Comparison of ENCODE assay signal across 20 cellular contexts in the genomic region with DNA sequence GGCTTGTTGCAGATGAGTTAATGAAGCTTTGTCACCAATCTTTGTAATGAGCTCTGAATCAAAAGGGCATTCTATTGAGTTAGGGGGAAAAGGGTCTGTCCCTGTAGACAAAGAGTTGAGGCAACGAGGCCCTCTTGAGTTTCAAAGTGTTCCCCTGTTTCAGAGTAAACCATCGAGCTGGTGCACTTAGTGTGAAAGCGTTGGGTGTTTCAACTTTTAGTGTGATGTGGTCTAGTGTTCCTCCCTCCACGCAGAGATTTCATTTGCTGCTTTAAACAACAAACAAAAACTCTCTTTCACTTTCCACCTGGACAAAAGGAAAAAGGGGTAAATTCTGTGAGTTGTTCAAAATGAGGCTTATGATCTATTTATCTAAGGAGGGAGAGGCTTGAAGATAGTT. TPM values are rescaled to one million over a fixed set of nuclear protein-coding genes. Genes with fewer than 3 reads are reported as not detected.
DNase-seq lines count a peak whose midpoint lies in the region; ATAC-seq, FAIRE-seq and TF ChIP-seq lines count a peak whose summit lies in the region.
"Had no signal": no experiment of that assay in that cellular context is flagged by ENCODE, and none has a peak within 500 bp of the region (broad histone marks: within the 10 kb centered on the region; RNA-seq: fewer than 3 reads in every experiment).

No MANE protein-coding gene starts in this region.

- CTCF ChIA-PET in GM12878 (lab: Yijun Ruan, JAX), result interaction anchor here (0.6 kb wide), 2 partner anchors 177 to 255 kb away, joined by 3 to 4 read pairs; no protein-coding TSS in a partner anchor

- no peaks in the 10 kb centered on the region for H3K36me3 ChIP-seq in GM12878 (ENCODE audit: control insufficient read depth in 2 of 2, insufficient read depth in 2 of 2, low read length in 1 of 2)
- H3K36me3 ChIP-seq: BE2C had no signal

- TF ChIP-seq RAD21 in GM12878 (IDR thresholded peaks at IDR 0.05; ENCODE audit: insufficient read depth, low read depth, low read length), result no peak

- peaks cover 14% of the 10 kb centered on the region for H3K4me1 Mint-ChIP-seq in activated naive CD8-positive, alpha-beta T cell treated with anti-CD3 and anti-CD28 coated beads, Interleukin-2, amount 10 ng/mL, durations not matched to agents 7 days and 5 days
- peaks cover 10% of the 10 kb centered on the region for H3K4me1 Mint-ChIP-seq in activated naive CD8-positive, alpha-beta T cell treated with anti-CD3 and anti-CD28 coated beads for 36 hours
- H3K4me1 Mint-ChIP-seq in T-helper 2 cell treated with Interferon-gamma antibody and Interleukin-4, amounts not matched to agents 5 μg/mL and 100 μg/mL, for 36 hours (ENCODE audit: low read depth), result peaks cover 9% of the 10 kb centered on the region
- H3K4me1 Mint-ChIP-seq: CD4-positive, CD25-positive, alpha-beta regulatory T cell; H9; IgD-negative memory B cell had no signal

- no TSS peak for BruUV-seq in GM12878 (replicated peaks; lab: Mats Ljungman, UMichigan)

- POLR2A ChIA-PET in activated naive CD8-positive, alpha-beta T cell treated with anti-CD3 and anti-CD28 coated beads, Interleukin-2, amount 10 ng/mL, durations not matched to agents 7 days and 5 days (lab: Charles Lee), result no interaction called here
- POLR2A ChIA-PET in GM12878 (lab: Charles Lee), result no interaction called here

- RAD21 ChIA-PET in GM12878 (lab: Charles Lee; ENCODE audit: unreplicated experiment), result interaction anchor here (0.9 to 1.5 kb wide), 3 partner anchors 11 to 233 kb away, joined by 3 read pairs; no protein-coding TSS in a partner anchor

- no peaks in the 10 kb centered on the region for H3K79me2 ChIP-seq in GM12878 (ENCODE audit: control insufficient read depth, insufficient read depth, low read length)

- intact Hi-C loops in GM12878 (cut with micrococcal nuclease; ENCODE audit: unreplicated experiment), result no loop called here

- no peak overlapping the region for H3K4me2 ChIP-seq in GM12878 (ENCODE audit: control insufficient read depth, insufficient read depth)

- H3K9me3 ChIP-seq in GM12878 (replicated peaks; ENCODE audit: control insufficient read depth, insufficient read depth, low read length), result no peaks in the 10 kb centered on the region
- H3K9me3 ChIP-seq: BE2C had no signal

- in situ Hi-C loops in GM12878 (cut with MboI), result no loop called here

- no peaks in the 10 kb centered on the region for H3K4me1 ChIP-seq in GM12878 (ENCODE audit: control insufficient read depth, insufficient read depth, low read length)
- H3K4me1 ChIP-seq: BE2C had no signal

- TF ChIP-seq EP300 in GM12878 (IDR thresholded peaks at IDR 0.05; ENCODE audit: borderline replicate concordance in 1 of 2, control insufficient read depth in 1 of 2, low read depth in 2 of 2, low read length in 2 of 2), result no peak

- no peak overlapping the region for H3K27ac ChIP-seq in GM12878 (ENCODE audit: control insufficient read depth, insufficient read depth)

- DNase-seq in activated naive CD8-positive, alpha-beta T cell treated with anti-CD3 and anti-CD28 coated beads, Interleukin-2, amount 10 ng/mL, durations not matched to agents 7 days and 5 days, result no peak
- no peak for DNase-seq in activated naive CD8-positive, alpha-beta T cell treated with anti-CD3 and anti-CD28 coated beads for 36 hours
- no peak for DNase-seq in T-helper 2 cell treated with Interferon-gamma antibody and Interleukin-4, amounts not matched to agents 5 μg/mL and 100 μg/mL, for 36 hours (ENCODE audit: low spot score)
- no peak for DNase-seq in GM12878 (ENCODE audit: low read depth, low spot score)
- no peak for DNase-seq in stimulated activated CD4-positive, alpha-beta T cell treated with anti-CD3 and anti-CD28 coated beads, Interleukin-15, amount 100 ng/mL, for 24 hours
- DNase-seq: ACHN; BE2C; C1 segment of cervical spinal cord; CD4-positive, CD25-positive, alpha-beta regulatory T cell; CD8-positive, alpha-beta memory T cell; COR-L47; GF-D8; H9 had no signal

- peaks cover 12% of the 10 kb centered on the region for H3K9me3 Mint-ChIP-seq in activated naive CD8-positive, alpha-beta T cell treated with anti-CD3 and anti-CD28 coated beads, Interleukin-2, amount 10 ng/mL, durations not matched to agents 7 days and 5 days
- H3K9me3 Mint-ChIP-seq in activated naive CD8-positive, alpha-beta T cell treated with anti-CD3 and anti-CD28 coated beads for 36 hours, result peaks cover 15% of the 10 kb centered on the region
- H3K9me3 Mint-ChIP-seq in T-helper 2 cell treated with Interferon-gamma antibody and Interleukin-4, amounts not matched to agents 5 μg/mL and 100 μg/mL, for 36 hours, result peaks cover 19% of the 10 kb centered on the region

- no peak overlapping the region for H3K9ac ChIP-seq in GM12878 (ENCODE audit: control insufficient read depth, insufficient read depth, low read length)

- no peak for TF ChIP-seq POLR2A in GM12878 (IDR thresholded peaks at IDR 0.05; ENCODE audit: low read depth, low read length)

- FAIRE-seq in GM12878 (lab: Jason Lieb, UNC), result no peak
- FAIRE-seq: A204.1, GM19239, H1, HepG2 had no signal

- H3K36me3 Mint-ChIP-seq in activated naive CD8-positive, alpha-beta T cell treated with anti-CD3 and anti-CD28 coated beads, Interleukin-2, amount 10 ng/mL, durations not matched to agents 7 days and 5 days, result no peaks in the 10 kb centered on the region
- peaks cover 2% of the 10 kb centered on the region for H3K36me3 Mint-ChIP-seq in activated naive CD8-positive, alpha-beta T cell treated with anti-CD3 and anti-CD28 coated beads for 36 hours
- H3K36me3 Mint-ChIP-seq in T-helper 2 cell treated with Interferon-gamma antibody and Interleukin-4, amounts not matched to agents 5 μg/mL and 100 μg/mL, for 36 hours (ENCODE audit: low read depth), result no peaks in the 10 kb centered on the region
- H3K36me3 Mint-ChIP-seq: CD4-positive, CD25-positive, alpha-beta regulatory T cell had no signal

- H3K4me3 Mint-ChIP-seq in activated naive CD8-positive, alpha-beta T cell treated with anti-CD3 and anti-CD28 coated beads, Interleukin-2, amount 10 ng/mL, durations not matched to agents 7 days and 5 days, result peak overlapping the region; percentile 50
- no peak overlapping the region for H3K4me3 Mint-ChIP-seq in activated naive CD8-positive, alpha-beta T cell treated with anti-CD3 and anti-CD28 coated beads for 36 hours
- peak overlapping the region; percentile 23 for H3K4me3 Mint-ChIP-seq in T-helper 2 cell treated with Interferon-gamma antibody and Interleukin-4, amounts not matched to agents 5 μg/mL and 100 μg/mL, for 36 hours
- H3K4me3 Mint-ChIP-seq: CD4-positive, CD25-positive, alpha-beta regulatory T cell; CD8-positive, alpha-beta memory T cell; H9; IgD-negative memory B cell had no signal

- no peaks in the 10 kb centered on the region for H4K20me1 ChIP-seq in GM12878 (ENCODE audit: control insufficient read depth, insufficient read depth)

- H3K27me3 Mint-ChIP-seq in activated naive CD8-positive, alpha-beta T cell treated with anti-CD3 and anti-CD28 coated beads, Interleukin-2, amount 10 ng/mL, durations not matched to agents 7 days and 5 days, result peaks cover 12% of the 10 kb centered on the region
- H3K27me3 Mint-ChIP-seq in activated naive CD8-positive, alpha-beta T cell treated with anti-CD3 and anti-CD28 coated beads for 36 hours, result peaks cover 32% of the 10 kb centered on the region
- H3K27me3 Mint-ChIP-seq in T-helper 2 cell treated with Interferon-gamma antibody and Interleukin-4, amounts not matched to agents 5 μg/mL and 100 μg/mL, for 36 hours (ENCODE audit: low read depth), result peaks cover 15% of the 10 kb centered on the region

- no peak overlapping the region for H3K4me3 ChIP-seq in GM12878

- peak; percentile 33 for ATAC-seq in activated naive CD8-positive, alpha-beta T cell treated with anti-CD3 and anti-CD28 coated beads, Interleukin-2, amount 10 ng/mL, durations not matched to agents 7 days and 5 days (ENCODE audit: low read depth)
- ATAC-seq in GM12878 (peak; percentile 40), GM18517 (IDR thresholded peaks at IDR 0.05; ENCODE audit: unreplicated experiment) (no peak), HG02763 (IDR thresholded peaks at IDR 0.05; ENCODE audit: unreplicated experiment) (no peak)
- ATAC-seq: HepG2 had no signal

- WGBS in GM12878 (ENCODE audit: insufficient coverage, insufficient replicate concordance, low lambda C conversion rate, missing lambda C conversion rate), result 21% methylated on average over 4 of the region's 4 CpGs

- no peak overlapping the region for H2AFZ ChIP-seq in GM12878 (ENCODE audit: control insufficient read depth, low read depth, low read length)

- SMC1A ChIA-PET in GM12878 (lab: Charles Lee; ENCODE audit: uncharacterized antibody, unreplicated experiment), result interaction anchor here (0.8 kb wide), 1 partner anchor 9 kb away, joined by 3 read pairs; no protein-coding TSS in a partner anchor

- H3K27me3 ChIP-seq in GM12878 (replicated peaks in 1 of 2; ENCODE audit: control insufficient read depth in 2 of 2, insufficient read depth in 2 of 2, low read length in 1 of 2), result no peaks in the 10 kb centered on the region; a peak in 2 of 4 replicates
- H3K27me3 ChIP-seq: BE2C had no signal

- peak overlapping the region; percentile 50 for H3K27ac Mint-ChIP-seq in activated naive CD8-positive, alpha-beta T cell treated with anti-CD3 and anti-CD28 coated beads, Interleukin-2, amount 10 ng/mL, durations not matched to agents 7 days and 5 days
- no peak overlapping the region for H3K27ac Mint-ChIP-seq in activated naive CD8-positive, alpha-beta T cell treated with anti-CD3 and anti-CD28 coated beads for 36 hours
- H3K27ac Mint-ChIP-seq in T-helper 2 cell treated with Interferon-gamma antibody and Interleukin-4, amounts not matched to agents 5 μg/mL and 100 μg/mL, for 36 hours, result peak overlapping the region; percentile 76
- H3K27ac Mint-ChIP-seq: CD4-positive, CD25-positive, alpha-beta regulatory T cell; H9; IgD-negative memory B cell had no signal

- TF ChIP-seq CTCF in GM12878 (IDR thresholded peaks at IDR 0.05 in 2 of 3, conservative IDR thresholded peaks at IDR 0.05 in 1 of 3; ENCODE audit: control insufficient read depth in 2 of 3, extremely low read depth in 1 of 3, insufficient read depth in 1 of 3, low read depth in 3 of 3, low read length in 3 of 3), result no peak

RNA-seq across cellular contexts. Expression of gene PPARG, which starts 42.1 kb away (rescaled TPM):
- 1 to 10 TPM in 1 of 2 experiments, under 1 TPM in 1; 0.68 to 1.0 TPM for total RNA-seq in activated naive CD8-positive, alpha-beta T cell treated with anti-CD3 and anti-CD28 coated beads, Interleukin-2, amount 10 ng/mL, durations not matched to agents 7 days and 5 days
- total RNA-seq in activated naive CD8-positive, alpha-beta T cell treated with anti-CD3 and anti-CD28 coated beads for 36 hours, result under 1 TPM; 0.20 to 0.47 TPM
- not detected in 2 replicates for total RNA-seq in GM12878 (2013; cell fraction: nucleolus; rRNA removed)
- 0.11 TPM in 1 of 2 replicates, not detected in the other for total RNA-seq in GM12878 (2014; rRNA removed)
- not detected in 2 replicates for total RNA-seq in GM12878 (2014; rRNA removed; fragmentation: Illumina TruSeq; extraction: Trizol)
- total RNA-seq in GM12878 (2021), result 0.15 and 0.16 TPM in 2 replicates
- polyA plus RNA-seq in GM12878 (2011; ENCODE audit: low read depth), result not detected
- 0.86 and 0.91 TPM in 2 replicates for polyA plus RNA-seq in GM12878 (2011; rRNA removed)
- 0.39 and 0.47 TPM in 2 replicates for polyA plus RNA-seq in GM12878 (2011; cell fraction: cytosol; rRNA removed)
- polyA plus RNA-seq in GM12878 (2011; cell fraction: nucleus; rRNA removed), result 0.22 and 0.41 TPM in 2 replicates
- 0.10 and 0.11 TPM in 2 replicates for polyA plus RNA-seq in GM12878 (2012)
- 0.06 TPM in 1 of 2 replicates, not detected in the other for polyA plus RNA-seq in GM12878 (2014; fragmentation: Illumina TruSeq; extraction: Trizol)
- polyA plus RNA-seq in GM12878 (2014; fragmentation: Nextera tagmentation; extraction: Ambion mirVana), result not detected
- polyA plus RNA-seq in GM12878 (2014; rRNA removed), result not detected in 2 replicates
- under 1 TPM in 1 of 2 experiments, not detected in 1; 0.12 TPM for polyA plus RNA-seq in GM12878 (2016; fragmentation: Nextera tagmentation; extraction: Ambion mirVana)
- polyA minus RNA-seq in GM12878 (2011; rRNA and poly(A)+ RNA removed), result 1.2 and 2.2 TPM in 2 replicates
- polyA minus RNA-seq in GM12878 (2011; cell fraction: cytosol; rRNA and poly(A)+ RNA removed), result 0.62 and 1.2 TPM in 2 replicates
- polyA minus RNA-seq in GM12878 (2011; cell fraction: nucleus; rRNA and poly(A)+ RNA removed), result 0.60 and 1.6 TPM in 2 replicates
- total RNA-seq: H1 had no signal
- polyA plus RNA-seq: CD8-positive, alpha-beta memory T cell; IgD-negative memory B cell had no signal

Comparison
In these comparisons a context has a peak if more than half of its experiments do, and no peak if none do; other contexts are left out.
1. ATAC-seq: peak in activated naive CD8-positive, alpha-beta T cell treated with anti-CD3 and anti-CD28 coated beads, Interleukin-2, amount 10 ng/mL, durations not matched to agents 7 days and 5 days (single experiment) and GM12878 (single experiment); none in GM18517 (single experiment) and HG02763 (single experiment).